Comparison of ENCODE assay signal across 9 cellular contexts in genomic region chr17:77247609-77248008, GRCh38.
A peak's percentile ranks its signal among the peaks of the same experiment; 100 is the strongest.
DNase-seq lines count a peak whose midpoint lies in the region; ATAC-seq and TF ChIP-seq lines count a peak whose summit lies in the region.
"Had no signal": no experiment of that assay in that cellular context is flagged by ENCODE, and none has a peak within 500 bp of the region (broad histone marks: within the 10 kb centered on the region; RNA-seq: fewer than 3 reads in every experiment).

No MANE protein-coding gene starts in this region.

- no peaks in the 10 kb centered on the region for H3K36me3 Mint-ChIP-seq in activated naive CD4-positive, alpha-beta T cell treated with anti-CD3 and anti-CD28 coated beads, Interleukin-2, amount 50 U/mL, for 24 hours
- H3K36me3 Mint-ChIP-seq in stimulated activated memory B cell treated with anti-CD40 and anti-IgM and Interleukin-4, amounts not matched to agents 10 μg/mL and 1 μg/mL and 100 μg/mL, for 72 hours = no peaks in the 10 kb centered on the region
- no peaks in the 10 kb centered on the region for H3K36me3 Mint-ChIP-seq in endothelial cell (ENCODE audit: low read depth, unreplicated experiment)

- H3K27me3 ChIP-seq in iPS DF 6.9 (ENCODE audit: control insufficient read depth, insufficient read depth, low read length) = no peaks in the 10 kb centered on the region

- peaks cover 9% of the 10 kb centered on the region for H3K27me3 Mint-ChIP-seq in activated naive CD4-positive, alpha-beta T cell treated with anti-CD3 and anti-CD28 coated beads, Interleukin-2, amount 50 U/mL, for 24 hours
- H3K27me3 Mint-ChIP-seq in stimulated activated memory B cell treated with anti-CD40 and anti-IgM and Interleukin-4, amounts not matched to agents 10 μg/mL and 1 μg/mL and 100 μg/mL, for 72 hours = peaks cover 26% of the 10 kb centered on the region
- H3K27me3 Mint-ChIP-seq in endothelial cell (ENCODE audit: unreplicated experiment) = peaks cover 9% of the 10 kb centered on the region

- no peaks in the 10 kb centered on the region for H3K9me3 ChIP-seq in iPS DF 6.9 (ENCODE audit: control insufficient read depth, insufficient read depth, low read length)
- H3K9me3 ChIP-seq: psoas muscle had no signal

- no peaks in the 10 kb centered on the region for H3K36me3 ChIP-seq in iPS DF 6.9 (ENCODE audit: control insufficient read depth, insufficient read depth, low read length)

- peak overlapping the region; percentile 61 for H3K4me3 Mint-ChIP-seq in activated naive CD4-positive, alpha-beta T cell treated with anti-CD3 and anti-CD28 coated beads, Interleukin-2, amount 50 U/mL, for 24 hours
- peak overlapping the region; percentile 47 for H3K4me3 Mint-ChIP-seq in stimulated activated memory B cell treated with anti-CD40 and anti-IgM and Interleukin-4, amounts not matched to agents 10 μg/mL and 1 μg/mL and 100 μg/mL, for 72 hours
- no peak overlapping the region for H3K4me3 Mint-ChIP-seq in endothelial cell (ENCODE audit: unreplicated experiment)

- peaks cover 4% of the 10 kb centered on the region for H3K4me1 Mint-ChIP-seq in activated naive CD4-positive, alpha-beta T cell treated with anti-CD3 and anti-CD28 coated beads, Interleukin-2, amount 50 U/mL, for 24 hours
- H3K4me1 Mint-ChIP-seq in stimulated activated memory B cell treated with anti-CD40 and anti-IgM and Interleukin-4, amounts not matched to agents 10 μg/mL and 1 μg/mL and 100 μg/mL, for 72 hours = peaks cover 23% of the 10 kb centered on the region
- H3K4me1 Mint-ChIP-seq in endothelial cell (ENCODE audit: unreplicated experiment) = peaks cover 2% of the 10 kb centered on the region

- no CpG with 5 or more reads among the region's 8 CpGs for WGBS in iPS DF 6.9 (ENCODE audit: insufficient coverage, insufficient read length)

- TF ChIP-seq CTCF in WI38 (IDR thresholded peaks at IDR 0.05; ENCODE audit: low read depth, low read length) (no peak), endothelial cell (IDR thresholded peaks at IDR 0.05; ENCODE audit: unreplicated experiment) (no peak)

- no peaks in the 10 kb centered on the region; the same call in 1 of the 2 replicates for H3K4me1 ChIP-seq in iPS DF 6.9 (ENCODE audit: control insufficient read depth, insufficient read depth, low read length)

- no peak overlapping the region for H3K27ac Mint-ChIP-seq in activated naive CD4-positive, alpha-beta T cell treated with anti-CD3 and anti-CD28 coated beads, Interleukin-2, amount 50 U/mL, for 24 hours
- H3K27ac Mint-ChIP-seq in stimulated activated memory B cell treated with anti-CD40 and anti-IgM and Interleukin-4, amounts not matched to agents 10 μg/mL and 1 μg/mL and 100 μg/mL, for 72 hours = peak overlapping the region; percentile 54
- H3K27ac Mint-ChIP-seq in endothelial cell (ENCODE audit: unreplicated experiment) = no peak overlapping the region

- no peak overlapping the region for H3K27ac ChIP-seq in iPS DF 6.9 (ENCODE audit: low read length)

- H3K9me3 Mint-ChIP-seq in activated naive CD4-positive, alpha-beta T cell treated with anti-CD3 and anti-CD28 coated beads, Interleukin-2, amount 50 U/mL, for 24 hours = no peaks in the 10 kb centered on the region
- H3K9me3 Mint-ChIP-seq in stimulated activated memory B cell treated with anti-CD40 and anti-IgM and Interleukin-4, amounts not matched to agents 10 μg/mL and 1 μg/mL and 100 μg/mL, for 72 hours = no peaks in the 10 kb centered on the region
- no peaks in the 10 kb centered on the region for H3K9me3 Mint-ChIP-seq in endothelial cell (ENCODE audit: unreplicated experiment)

- ATAC-seq in stimulated activated memory B cell treated with anti-CD40 and anti-IgM and Interleukin-4, amounts not matched to agents 10 μg/mL and 1 μg/mL and 100 μg/mL, for 72 hours = no peak

- H3K4me3 ChIP-seq in WI38 (ENCODE audit: low read depth, low read length) (peak overlapping the region; percentile 60; the same call in 1 of the 2 replicates), iPS DF 6.9 (ENCODE audit: low read length) (peak overlapping the region; percentile 55; the same call in 1 of the 2 replicates)

- no peak for DNase-seq in activated naive CD4-positive, alpha-beta T cell treated with Interleukin-2 at 50 U/mL for 16 hours
- DNase-seq in iPS DF 6.9 (ENCODE audit: low read depth, low spot score) (no peak), SHP77 treated with DMSO at 0.1 percent for 48 hours (lab: John Stamatoyannopoulos, UW) (no peak), endothelial cell (ENCODE audit: low spot score) (no peak), inferior parietal cortex (ENCODE audit: extremely low spot score) (no peak)
